In the genomic region with DNA sequence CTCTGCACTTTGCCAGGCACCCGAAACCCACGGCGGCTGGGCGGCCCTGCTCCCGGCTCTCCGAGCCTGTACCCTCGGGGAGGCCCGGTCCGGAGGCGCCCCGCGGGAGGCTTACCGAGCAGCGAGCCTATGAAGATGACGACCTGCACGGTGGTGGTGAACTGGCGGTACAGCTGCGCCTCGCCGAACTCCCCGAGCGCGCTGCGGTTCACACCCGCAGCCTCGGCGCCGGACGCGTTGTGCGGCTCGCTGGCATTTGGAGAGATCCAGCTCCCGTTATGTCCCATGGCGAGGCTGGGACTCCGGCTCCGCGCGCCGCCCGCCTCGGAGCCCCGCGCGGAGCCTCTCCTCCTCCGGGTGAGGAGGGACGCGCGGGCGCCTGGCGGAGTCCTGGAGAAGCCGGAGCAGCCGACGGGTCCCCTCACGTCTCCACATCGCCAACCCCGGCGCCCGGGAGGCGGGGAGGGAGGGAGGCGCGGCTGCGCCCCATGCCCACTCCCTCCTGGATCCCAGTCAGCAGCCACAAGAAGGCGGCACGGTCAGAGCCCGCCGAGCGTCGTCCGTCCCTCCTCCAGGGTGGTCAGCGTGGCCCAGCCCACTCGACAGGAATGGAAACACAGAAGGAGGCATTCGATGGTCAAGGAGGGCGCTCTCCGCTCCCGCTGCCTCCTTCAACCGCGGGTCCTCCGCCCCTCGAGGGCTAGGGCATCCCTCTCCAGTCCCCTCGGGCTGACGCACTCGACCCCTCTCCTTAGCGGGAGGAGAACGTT, we compare ENCODE assay signal across 8 cellular contexts. TPM values are rescaled to one million over a fixed set of nuclear protein-coding genes. Genes with fewer than 3 reads are reported as not detected.
A peak's percentile ranks its signal among the peaks of the same experiment; 100 is the strongest.
DNase-seq lines count a peak whose midpoint lies in the region; ATAC-seq and TF ChIP-seq lines count a peak whose summit lies in the region.

GPR176 (minus strand) TSS at position 527 of the 770 bp plus-strand sequence; CDS start at position 287, 240 bp downstream.

- intact Hi-C loops in activated T-helper 1 cell treated with anti-CD3 and anti-CD28 coated beads, Interleukin-12 subunit alpha, Interleukin-12 subunit beta, Interleukin-2, Interleukin-4 antibody, amounts not matched to agents 30 ng/mL and 10 ng/mL and 1 ng/mL, durations not matched to agents 14 hours and 24 hours and 36 hours (cut with micrococcal nuclease), result no loop called here
- intact Hi-C loops in esophagus muscularis mucosa (cut with DNase I), result no loop called here
- intact Hi-C loops in mucosa of descending colon (cut with DNase I, micrococcal nuclease), result no loop called here
- intact Hi-C loops in thyroid gland (cut with DNase I), result no loop called here

- H3K9me3 ChIP-seq in BLaER1 treated with 17β-estradiol and CSF1 and Interleukin-3, amounts not matched to agents 10 nM and 100 nM (replicated peaks in 1 of 11), result peaks cover 0 to 25% (median 18%) of the 10 kb centered on the region in 11 experiments; a peak in 12 of 22 replicates
- no peaks in the 10 kb centered on the region for H3K9me3 ChIP-seq in esophagus muscularis mucosa
- H3K9me3 ChIP-seq in mucosa of descending colon, result no peaks in the 10 kb centered on the region
- no peaks in the 10 kb centered on the region for H3K9me3 ChIP-seq in thyroid gland

- H3K27ac ChIP-seq in BLaER1 treated with 17β-estradiol and CSF1 and Interleukin-3, amounts not matched to agents 10 nM and 100 nM, result peak within 1 kb of the TSS; percentile 75 to 94 (median 88)
- H3K27ac ChIP-seq in esophagus muscularis mucosa (replicated peaks in 1 of 4), result peak within 1 kb of the TSS; percentile 56 to 79 (median 72)
- H3K27ac ChIP-seq in thyroid gland, result peak within 1 kb of the TSS; percentile 36 to 80 (median 69)

- H3K27me3 ChIP-seq in BLaER1 treated with 17β-estradiol and CSF1 and Interleukin-3, amounts not matched to agents 10 nM and 100 nM, result peaks cover 8 to 21% (median 16%) of the 10 kb centered on the region in 11 experiments; a peak in 17 of 22 replicates
- peaks cover 0 to 21% (median 13%) of the 10 kb centered on the region in 4 donors for H3K27me3 ChIP-seq in esophagus muscularis mucosa
- no peaks in the 10 kb centered on the region for H3K27me3 ChIP-seq in thyroid gland

- H3K4me3 Mint-ChIP-seq in activated T-helper 1 cell treated with anti-CD3 and anti-CD28 coated beads, Interleukin-12 subunit alpha, Interleukin-12 subunit beta, Interleukin-2, Interleukin-4 antibody, amounts not matched to agents 30 ng/mL and 10 ng/mL and 1 ng/mL, durations not matched to agents 14 hours and 24 hours and 36 hours, result peak within 1 kb of the TSS; percentile 89

- H3K9ac ChIP-seq in BLaER1 treated with 17β-estradiol and CSF1 and Interleukin-3, amounts not matched to agents 10 nM and 100 nM, result peak within 1 kb of the TSS; percentile 79 to 89 (median 85)

- DNase-seq in NCI-H2227 treated with DMSO at 0.1 percent for 48 hours (lab: John Stamatoyannopoulos, UW) (peak; percentile 32), esophagus muscularis mucosa (ENCODE audit: extremely low spot score) (no peak), mucosa of descending colon (peak; percentile 14 to 57 (median 53)), thyroid gland (peak; percentile 33 to 52), GF-D8 (lab: John Stamatoyannopoulos, UW) (no peak)
- no peak for DNase-seq in activated T-helper 1 cell treated with anti-CD3 and anti-CD28 coated beads, Interleukin-12 subunit alpha, Interleukin-12 subunit beta, Interleukin-2, Interleukin-4 antibody, amounts not matched to agents 30 ng/mL and 10 ng/mL and 1 ng/mL, durations not matched to agents 14 hours and 24 hours and 36 hours (ENCODE audit: low spot score)

- peaks cover 27% of the 10 kb centered on the region for H3K4me1 Mint-ChIP-seq in activated T-helper 1 cell treated with anti-CD3 and anti-CD28 coated beads, Interleukin-12 subunit alpha, Interleukin-12 subunit beta, Interleukin-2, Interleukin-4 antibody, amounts not matched to agents 30 ng/mL and 10 ng/mL and 1 ng/mL, durations not matched to agents 14 hours and 24 hours and 36 hours (ENCODE audit: low read depth)

- H3K4me2 ChIP-seq in BLaER1 treated with 17β-estradiol and CSF1 and Interleukin-3, amounts not matched to agents 10 nM and 100 nM, result peak within 1 kb of the TSS; percentile 77 to 96 (median 90)

- H3K27ac Mint-ChIP-seq in activated T-helper 1 cell treated with anti-CD3 and anti-CD28 coated beads, Interleukin-12 subunit alpha, Interleukin-12 subunit beta, Interleukin-2, Interleukin-4 antibody, amounts not matched to agents 30 ng/mL and 10 ng/mL and 1 ng/mL, durations not matched to agents 14 hours and 24 hours and 36 hours, result peak within 1 kb of the TSS; percentile 59

- H3K4me1 ChIP-seq in BLaER1 treated with 17β-estradiol and CSF1 and Interleukin-3, amounts not matched to agents 10 nM and 100 nM, result peaks cover 49 to 61% (median 56%) of the 10 kb centered on the region in 10 experiments
- H3K4me1 ChIP-seq in esophagus muscularis mucosa, result peaks cover 0 to 20% (median 17%) of the 10 kb centered on the region in 4 donors
- peaks cover 8% of the 10 kb centered on the region for H3K4me1 ChIP-seq in mucosa of descending colon (ENCODE audit: low read depth)
- peaks cover 5 to 11% of the 10 kb centered on the region in 2 donors for H3K4me1 ChIP-seq in thyroid gland

- ATAC-seq in GM21447 (IDR thresholded peaks at IDR 0.05; ENCODE audit: unreplicated experiment) (peak; percentile 19), mucosa of descending colon (peak; percentile 61)

- no peak for TF ChIP-seq POLR2A in esophagus muscularis mucosa (IDR thresholded peaks at IDR 0.05; ENCODE audit: low read depth)
- no peak for TF ChIP-seq POLR2A in thyroid gland (IDR thresholded peaks at IDR 0.05)

- no peak for TF ChIP-seq EP300 in esophagus muscularis mucosa (IDR thresholded peaks at IDR 0.05)

- TF ChIP-seq CTCF in esophagus muscularis mucosa (IDR thresholded peaks at IDR 0.05) (no peak), mucosa of descending colon (IDR thresholded peaks at IDR 0.05) (no peak), thyroid gland (IDR thresholded peaks at IDR 0.05) (no peak)

- H3K36me3 ChIP-seq in BLaER1 treated with 17β-estradiol and CSF1 and Interleukin-3, amounts not matched to agents 10 nM and 100 nM, result peaks cover 0 to 26% (median 14%) of the 10 kb centered on the region in 11 experiments; a peak in 12 of 22 replicates
- H3K36me3 ChIP-seq in esophagus muscularis mucosa (no peaks in the 10 kb centered on the region), mucosa of descending colon (ENCODE audit: low read depth) (no peaks in the 10 kb centered on the region), thyroid gland (no peaks in the 10 kb centered on the region)

- no peaks in the 10 kb centered on the region; a peak in 1 of 22 replicates for H4K20me1 ChIP-seq in BLaER1 treated with 17β-estradiol and CSF1 and Interleukin-3, amounts not matched to agents 10 nM and 100 nM

- peak within 1 kb of the TSS; percentile 75 to 90 (median 82) for H3K4me3 ChIP-seq in BLaER1 treated with 17β-estradiol and CSF1 and Interleukin-3, amounts not matched to agents 10 nM and 100 nM
- H3K4me3 ChIP-seq in esophagus muscularis mucosa, result peak within 1 kb of the TSS; percentile 63 to 77 (median 72)
- H3K4me3 ChIP-seq in mucosa of descending colon, result peak within 1 kb of the TSS; percentile 27
- H3K4me3 ChIP-seq in thyroid gland (replicated peaks in 1 of 3), result peak within 1 kb of the TSS; percentile 63 to 89 (median 67)

- WGBS in esophagus muscularis mucosa, result 0% methylated on average over 12 of the region's 84 CpGs
- 0 to 6% methylated on average over 2 to 23 of the region's 84 CpGs for WGBS in thyroid gland, 2 donors

- peaks cover 11% of the 10 kb centered on the region for H3K9me3 Mint-ChIP-seq in activated T-helper 1 cell treated with anti-CD3 and anti-CD28 coated beads, Interleukin-12 subunit alpha, Interleukin-12 subunit beta, Interleukin-2, Interleukin-4 antibody, amounts not matched to agents 30 ng/mL and 10 ng/mL and 1 ng/mL, durations not matched to agents 14 hours and 24 hours and 36 hours

- H3K27me3 Mint-ChIP-seq in activated T-helper 1 cell treated with anti-CD3 and anti-CD28 coated beads, Interleukin-12 subunit alpha, Interleukin-12 subunit beta, Interleukin-2, Interleukin-4 antibody, amounts not matched to agents 30 ng/mL and 10 ng/mL and 1 ng/mL, durations not matched to agents 14 hours and 24 hours and 36 hours (ENCODE audit: insufficient read depth), result peaks cover 35% of the 10 kb centered on the region

- H3K36me3 Mint-ChIP-seq in activated T-helper 1 cell treated with anti-CD3 and anti-CD28 coated beads, Interleukin-12 subunit alpha, Interleukin-12 subunit beta, Interleukin-2, Interleukin-4 antibody, amounts not matched to agents 30 ng/mL and 10 ng/mL and 1 ng/mL, durations not matched to agents 14 hours and 24 hours and 36 hours (ENCODE audit: low read depth), result peaks cover 5% of the 10 kb centered on the region

RNA-seq across cellular contexts. Expression of gene GPR176, which starts in this region (rescaled TPM):
- 0.23 and 0.34 TPM in 2 replicates for total RNA-seq in activated T-helper 1 cell treated with anti-CD3 and anti-CD28 coated beads, Interleukin-12 subunit alpha, Interleukin-12 subunit beta, Interleukin-2, Interleukin-4 antibody, amounts not matched to agents 30 ng/mL and 10 ng/mL and 1 ng/mL, durations not matched to agents 14 hours and 24 hours and 36 hours
- total RNA-seq in esophagus muscularis mucosa (1 to 10 TPM; 1.7 to 8.4 (median 5.4) TPM), mucosa of descending colon (1 to 10 TPM in 2 of 3 donors, under 1 TPM in 1; 0.32 to 4.9 (median 1.2) TPM), thyroid gland (10 to 100 TPM in 1 of 4 donors, 1 to 10 TPM in 3; 4.3 to 15.0 (median 7.9) TPM)

Comparison
In these comparisons a context has a peak if more than half of its experiments do, and no peak if none do; other contexts are left out.
1. H3K4me3 ChIP-seq: peak in every context shown above with its lines; median percentile 82 in BLaER1 treated with 17β-estradiol and CSF1 and Interleukin-3, amounts not matched to agents 10 nM and 100 nM; 72 in esophagus muscularis mucosa; 67 in thyroid gland; 27 in mucosa of descending colon.
2. DNase-seq: peak in NCI-H2227 treated with DMSO at 0.1 percent for 48 hours (single experiment), mucosa of descending colon (3 of 3) and thyroid gland (2 of 2); none in activated T-helper 1 cell treated with anti-CD3 and anti-CD28 coated beads, Interleukin-12 subunit alpha, Interleukin-12 subunit beta, Interleukin-2, Interleukin-4 antibody, amounts not matched to agents 30 ng/mL and 10 ng/mL and 1 ng/mL, durations not matched to agents 14 hours and 24 hours and 36 hours (single experiment), esophagus muscularis mucosa (single experiment) and GF-D8 (single experiment).
3. Peak in every context shown above with its lines, with median percentiles within 50 percentile points of each other: H3K27ac ChIP-seq.